Comparison of ENCODE assay signal across 1 cellular context in genomic region chr10:75111906-75112703, GRCh38.
A peak's percentile ranks its signal among the peaks of the same experiment; 100 is the strongest.
TF ChIP-seq lines count a peak whose summit lies in the region.

No MANE protein-coding gene starts in this region.

TF ChIP-seq in GM12878, 131 proteins besides CTCF, POLR2A, EP300 and RAD21 (continued from another document and continues in another):
- TF ChIP-seq CUX1 (IDR thresholded peaks at IDR 0.05; ENCODE audit: insufficient replicate concordance, low read depth, low read length) (no peak), MTA2 (IDR thresholded peaks at IDR 0.05; ENCODE audit: low read depth) (no peak), ASH2L (IDR thresholded peaks at IDR 0.05; ENCODE audit: borderline replicate concordance, low read depth) (no peak; the same call in 1 of the 2 replicates), EED (IDR thresholded peaks at IDR 0.05; ENCODE audit: low read depth) (peak; percentile 72), RELB (IDR thresholded peaks at IDR 0.05; ENCODE audit: low read depth) (0 out of 2 replicates have a peak, but pooled peaks have one; percentile 41), EZH2 (IDR thresholded peaks at IDR 0.05; ENCODE audit: borderline replicate concordance, control insufficient read depth, low read depth, low read length) (no peak), PBX3 (IDR thresholded peaks at IDR 0.05; ENCODE audit: insufficient replicate concordance, low read depth, low read length) (no peak), ZNF24 (IDR thresholded peaks at IDR 0.05) (0 out of 2 replicates have a peak, but pooled peaks have one; percentile 5), CHD1 (IDR thresholded peaks at IDR 0.05; ENCODE audit: low read depth, low read length) (no peak), JUND (IDR thresholded peaks at IDR 0.05; ENCODE audit: low read depth, low read length) (no peak), NR2C1 (IDR thresholded peaks at IDR 0.05) (no peak), POLR2AphosphoS2 (IDR thresholded peaks at IDR 0.05; ENCODE audit: low read depth, low read length) (0 out of 2 replicates have a peak, but pooled peaks have one; percentile 50), SP1 (IDR thresholded peaks at IDR 0.05; ENCODE audit: low read depth, low read length) (no peak), HSF1 (IDR thresholded peaks at IDR 0.05; ENCODE audit: low read depth, low read length) (no peak), E2F4 (IDR thresholded peaks at IDR 0.05; ENCODE audit: low read depth, low read length) (no peak), BCL11A (IDR thresholded peaks at IDR 0.05; ENCODE audit: low read depth, low read length) (0 out of 2 replicates have a peak, but pooled peaks have one; percentile 12), MLLT1 (IDR thresholded peaks at IDR 0.05) (peak; percentile 61; the same call in 1 of the 2 replicates), PRDM15 (CRISPR knock-in tag; IDR thresholded peaks at IDR 0.05) (no peak), MTA3 (IDR thresholded peaks at IDR 0.05; ENCODE audit: borderline replicate concordance, low read length) (0 out of 2 replicates have a peak, but pooled peaks have one; percentile 55), SKIL (IDR thresholded peaks at IDR 0.05; ENCODE audit: low read depth, poor library complexity, severe bottlenecking) (peak; percentile 36), FOXM1 (IDR thresholded peaks at IDR 0.05; ENCODE audit: low read depth, low read length) (no peak), PML (IDR thresholded peaks at IDR 0.05; ENCODE audit: low read length) (no peak; the same call in 1 of the 2 replicates), CREM (IDR thresholded peaks at IDR 0.05; ENCODE audit: low read depth) (peak; percentile 12; the same call in 1 of the 2 replicates), DPF2 (IDR thresholded peaks at IDR 0.05) (0 out of 2 replicates have a peak, but pooled peaks have one; percentile 6), CBX3 (IDR thresholded peaks at IDR 0.05; ENCODE audit: borderline replicate concordance, low read depth) (no peak), NBN (IDR thresholded peaks at IDR 0.05) (peak; percentile 52; the same call in 1 of the 2 replicates), FOS (IDR thresholded peaks at IDR 0.05; ENCODE audit: borderline replicate concordance, extremely low read depth, insufficient read length) (no peak), USF1 (IDR thresholded peaks at IDR 0.05; ENCODE audit: borderline replicate concordance, extremely low read length, insufficient read depth, low read depth, low read length) (no peak), GABPA (IDR thresholded peaks at IDR 0.05; ENCODE audit: low read depth) (0 out of 2 replicates have a peak, but pooled peaks have one; percentile 53), POU2F2 (IDR thresholded peaks at IDR 0.05; ENCODE audit: borderline replicate concordance, low read depth, low read length) (peak; percentile 71; the same call in 2 of the 3 replicates), ZNF622 (IDR thresholded peaks at IDR 0.05) (no peak), RUNX3 (IDR thresholded peaks at IDR 0.05; ENCODE audit: low read length) (peak; percentile 60), IKZF1 (conservative IDR thresholded peaks at IDR 0.05) (peak; percentile 80), TCF7 (IDR thresholded peaks at IDR 0.05; ENCODE audit: borderline replicate concordance) (no peak), IKZF2 (IDR thresholded peaks at IDR 0.05) (peak; percentile 73 to 74; a peak in 3 of 4 replicates), SPI1 (IDR thresholded peaks at IDR 0.05; ENCODE audit: borderline replicate concordance, insufficient read depth, low read depth, low read length) (peak; percentile 78; the same call in 1 of the 2 replicates), SMC3 (IDR thresholded peaks at IDR 0.05; ENCODE audit: borderline replicate concordance, low read length) (0 out of 2 replicates have a peak, but pooled peaks have one; percentile 5)
